8 cellular contexts compared by ENCODE assay signal in genomic region chr17:2025220-2025621, GRCh38. TPM values are rescaled to one million over a fixed set of nuclear protein-coding genes. Genes with fewer than 3 reads are reported as not detected.
DNase-seq lines count a peak whose midpoint lies in the region; ATAC-seq lines count a peak whose summit lies in the region.

TSS of gene RTN4RL1 (minus strand) at chr17:2025334. CDS start at chr17:2024865, 469 bp downstream.

- intact Hi-C loops in left colon (cut with DNase I, micrococcal nuclease): loop anchor here (5.0 kb wide), 1 partner anchor 118 kb away; no protein-coding TSS in a partner anchor

- peak; percentile 21 to 27 for ATAC-seq in activated CD4-positive, CD25-positive, alpha-beta regulatory T cell treated with anti-CD3 and anti-CD28 coated beads, Interleukin-2, amount 50 U/mL, for 24 hours
- ATAC-seq in left colon (peak; percentile 25), GM19467 (IDR thresholded peaks at IDR 0.05; ENCODE audit: unreplicated experiment) (no peak)

- DNase-seq in DMS114 treated with DMSO at 0.1 percent for 48 hours (lab: John Stamatoyannopoulos, UW; ENCODE audit: unreplicated experiment) (peak; percentile 66), NCI-H1105 (lab: John Stamatoyannopoulos, UW) (peak; percentile 29), left colon (peak; percentile 39 to 55), NAMALWA (ENCODE audit: low spot score) (no peak)
- DNase-seq in central memory CD4-positive, alpha-beta T cell: peak; percentile 74
- peak; percentile 67 for DNase-seq in stimulated activated CD4-positive, alpha-beta T cell treated with anti-CD3 and anti-CD28 coated beads, Interleukin-4, amount 100 ng/mL, for 24 hours

RNA-seq across cellular contexts. Expression of gene RTN4RL1, which starts in this region (rescaled TPM):
- under 1 TPM; 0.15 to 0.36 TPM for total RNA-seq in left colon

Comparison
In these comparisons a context has a peak if more than half of its experiments do, and no peak if none do; other contexts are left out.
1. Peak in DNase-seq and ATAC-seq in left colon; RNA of the gene not detected or under 1 TPM.